In genomic region chr2:85409719-85410583, GRCh38 we compare ENCODE assay signal across 8 cellular contexts. TPM values are rescaled to one million over a fixed set of nuclear protein-coding genes. Genes with fewer than 3 reads are reported as not detected.
DNase-seq lines count a peak whose midpoint lies in the region; ATAC-seq and TF ChIP-seq lines count a peak whose summit lies in the region.

Gene CAPG, minus strand, starts transcription at chr2:85410366. Its CDS starts 8,221 bp downstream, at chr2:85402145.

- H3K9me3 ChIP-seq in thymus (ENCODE audit: control insufficient read depth): no peaks in the 10 kb centered on the region

- H3K36me3 ChIP-seq in thymus (ENCODE audit: control insufficient read depth, insufficient read depth): no peaks in the 10 kb centered on the region

- no peak for TF ChIP-seq CTCF in brain (conservative IDR thresholded peaks at IDR 0.05)

- H3K9me3 Mint-ChIP-seq in brain: peaks cover 0 to 11% (median 1%) of the 10 kb centered on the region in 5 experiments

- DNase-seq in RPMI8226 (peak; percentile 86), medulla oblongata (ENCODE audit: extremely low spot score) (peak; percentile 53), NCI-H146 (lab: John Stamatoyannopoulos, UW) (no peak)

- peaks cover 17% of the 10 kb centered on the region for H3K4me1 Mint-ChIP-seq in brain

- H3K27me3 ChIP-seq in thymus (ENCODE audit: control insufficient read depth, insufficient read depth): no peaks in the 10 kb centered on the region

- peaks cover 33% of the 10 kb centered on the region for H3K27me3 Mint-ChIP-seq in brain

- peak within 1 kb of the TSS in 1 of 5 experiments; percentile 21 for H3K27ac Mint-ChIP-seq in brain

- peak; percentile 37 for ATAC-seq in GM18870 (IDR thresholded peaks at IDR 0.05; ENCODE audit: unreplicated experiment)
- peak; percentile 77 for ATAC-seq in HG03025 (IDR thresholded peaks at IDR 0.05; ENCODE audit: low FRiP score, unreplicated experiment)
- no peak for ATAC-seq in HG03135 (IDR thresholded peaks at IDR 0.05; ENCODE audit: unreplicated experiment)

- H3K4me3 ChIP-seq in thymus (ENCODE audit: low read length): peak within 1 kb of the TSS; percentile 26

- H3K36me3 Mint-ChIP-seq in brain: no peaks in the 10 kb centered on the region

- H3K27ac ChIP-seq in thymus (ENCODE audit: low read depth): peak within 1 kb of the TSS; percentile 79

- WGBS in thymus: 18% methylated on average over 12 of the region's 12 CpGs

- H3K4me1 ChIP-seq in thymus (ENCODE audit: control insufficient read depth, insufficient read depth, low read length): peaks cover 32% of the 10 kb centered on the region

- no peak within 1 kb of the TSS for H3K4me3 Mint-ChIP-seq in brain

RNA-seq across cellular contexts. Expression of gene CAPG, which starts in this region (rescaled TPM):
- polyA plus RNA-seq in brain (ENCODE audit: insufficient read depth, low read depth, low replicate concordance) (92.2 TPM), thymus (118 TPM)
